Comparison of ENCODE assay signal across 9 cellular contexts in genomic region chr9:120919639-120920494, GRCh38. TPM values are rescaled to one million over a fixed set of nuclear protein-coding genes. Genes with fewer than 3 reads are reported as not detected.
A peak's percentile ranks its signal among the peaks of the same experiment; 100 is the strongest.
DNase-seq lines count a peak whose midpoint lies in the region; ATAC-seq, FAIRE-seq and TF ChIP-seq lines count a peak whose summit lies in the region.
"Had no signal": no experiment of that assay in that cellular context is flagged by ENCODE, and none has a peak within 500 bp of the region (broad histone marks: within the 10 kb centered on the region; RNA-seq: fewer than 3 reads in every experiment).

No MANE protein-coding gene starts in this region.

- TF ChIP-seq EP300 in stomach (IDR thresholded peaks at IDR 0.05) (no peak), SK-N-SH (IDR thresholded peaks at IDR 0.05; ENCODE audit: borderline replicate concordance in 1 of 2, low read depth in 1 of 2, low read length in 1 of 2) (no peak)

- H4K20me1 ChIP-seq in Loucy (ENCODE audit: insufficient read depth, low read length, poor library complexity, severe bottlenecking) (no peaks in the 10 kb centered on the region), SK-N-SH (ENCODE audit: insufficient read depth) (no peaks in the 10 kb centered on the region)

- H3K4me2 ChIP-seq in Loucy (ENCODE audit: low read depth, low read length, poor library complexity, severe bottlenecking) (peak overlapping the region; percentile 30), SK-N-SH (no peak overlapping the region)

- no peak for TF ChIP-seq CTCF in Loucy (conservative IDR thresholded peaks at IDR 0.05; ENCODE audit: low read length)
- TF ChIP-seq CTCF in kidney (IDR thresholded peaks at IDR 0.05; ENCODE audit: borderline replicate concordance, extremely low read depth, insufficient read depth): no peak
- no peak for TF ChIP-seq CTCF in stomach (IDR thresholded peaks at IDR 0.05)
- no peak for TF ChIP-seq CTCF in SK-N-SH (IDR thresholded peaks at IDR 0.05)

- CTCF ChIA-PET in SK-N-SH (lab: Yijun Ruan, JAX): interaction anchor here (0.6 to 1.0 kb wide), 7 partner anchors 9 to 400 kb away, joined by 3 to 6 read pairs (median 3); no protein-coding TSS in a partner anchor

- no peak for TF ChIP-seq RAD21 in SK-N-SH (IDR thresholded peaks at IDR 0.05; ENCODE audit: low read length)

- no peaks in the 10 kb centered on the region for H3K36me3 ChIP-seq in Loucy (ENCODE audit: insufficient read depth, low read length)
- no peaks in the 10 kb centered on the region for H3K36me3 ChIP-seq in kidney (ENCODE audit: control insufficient read depth in 1 of 2, insufficient read depth in 2 of 2, low read length in 2 of 2)
- H3K36me3 ChIP-seq in stomach: peaks cover 0 to 5% (median 2%) of the 10 kb centered on the region in 4 donors
- H3K36me3 ChIP-seq in SK-N-SH (replicated peaks in 1 of 2; ENCODE audit: control insufficient read depth in 1 of 2, insufficient read depth in 2 of 2, low read length in 1 of 2): no peaks in the 10 kb centered on the region

- peaks cover 95% of the 10 kb centered on the region for H3K36me3 Mint-ChIP-seq in activated naive CD8-positive, alpha-beta T cell treated with anti-CD3 and anti-CD28 coated beads for 36 hours

- H3K4me3 Mint-ChIP-seq in activated naive CD8-positive, alpha-beta T cell treated with anti-CD3 and anti-CD28 coated beads for 36 hours: peak overlapping the region; percentile 93

- WGBS in stomach, 5 donors: 82 to 89% (median 87%) methylated on average over 10 of the region's 10 CpGs
- WGBS in SK-N-SH (ENCODE audit: low lambda C conversion rate): 90% methylated on average over 7 of the region's 10 CpGs

- intact Hi-C loops in kidney (cut with DNase I): no loop called here
- intact Hi-C loops in stomach (cut with DNase I; ENCODE audit: low total_unique reads): loop anchor here (10.0 kb wide), 1 partner anchor 45 kb away; the partner anchor contains the start of gene PHF19

- DNase-seq in activated naive CD8-positive, alpha-beta T cell treated with anti-CD3 and anti-CD28 coated beads for 36 hours: no peak
- DNase-seq in kidney (no peak), stomach (no peak), AG20443 (ENCODE audit: low spot score) (no peak), SK-N-SH (no peak)
- DNase-seq: NCI-H2029 treated with DMSO at 0.1 percent for 48 hours had no signal

- FAIRE-seq in kidney (lab: Jason Lieb, UNC): no peak

- H3K9me3 ChIP-seq in Loucy (ENCODE audit: insufficient read depth, low read depth, low read length) (no peaks in the 10 kb centered on the region), kidney (ENCODE audit: control insufficient read depth in 1 of 2, low read length in 2 of 2) (no peaks in the 10 kb centered on the region), stomach (no peaks in the 10 kb centered on the region), SK-N-SH (no peaks in the 10 kb centered on the region)

- H3K9me2 ChIP-seq in Loucy (replicated peaks; ENCODE audit: low read depth, low read length) (no peaks in the 10 kb centered on the region), SK-N-SH (no peaks in the 10 kb centered on the region)

- peaks cover 3% of the 10 kb centered on the region for H3K9me3 Mint-ChIP-seq in activated naive CD8-positive, alpha-beta T cell treated with anti-CD3 and anti-CD28 coated beads for 36 hours

- H3K4me3 ChIP-seq in Loucy (ENCODE audit: low read length, poor library complexity, severe bottlenecking) (no peak overlapping the region), kidney (ENCODE audit: low read length in 2 of 2) (no peak overlapping the region), stomach (no peak overlapping the region), SK-N-SH (ENCODE audit: low read depth in 2 of 2, low read length in 1 of 2) (no peak overlapping the region)

- H3K27me3 ChIP-seq in Loucy (ENCODE audit: insufficient read depth, low read length, poor library complexity, severe bottlenecking) (no peaks in the 10 kb centered on the region), stomach (no peaks in the 10 kb centered on the region), SK-N-SH (ENCODE audit: insufficient read depth) (no peaks in the 10 kb centered on the region)

- H3K79me2 ChIP-seq in Loucy (ENCODE audit: insufficient read depth, low read length) (no peaks in the 10 kb centered on the region), SK-N-SH (ENCODE audit: insufficient read depth) (no peaks in the 10 kb centered on the region)

- peaks cover 82% of the 10 kb centered on the region for H3K4me1 Mint-ChIP-seq in activated naive CD8-positive, alpha-beta T cell treated with anti-CD3 and anti-CD28 coated beads for 36 hours

- H2AFZ ChIP-seq in Loucy (ENCODE audit: low read length) (0 out of 2 replicates have a peak overlapping the region, but pooled peaks have one; percentile 13), SK-N-SH (ENCODE audit: low read depth) (no peak overlapping the region)

- H3K27ac ChIP-seq in kidney (ENCODE audit: low read depth in 2 of 2, low read length in 2 of 2) (peak overlapping the region; percentile 10 to 27), stomach (peak overlapping the region in 4 of 5 donors; percentile 64 to 97 (median 92)), SK-N-SH (ENCODE audit: low read depth in 2 of 2, low read length in 1 of 2) (peak overlapping the region in 1 of 2 experiments; percentile 92; a peak in 2 of 4 replicates)
- H3K27ac ChIP-seq: epithelial cell of prostate had no signal

- no peaks in the 10 kb centered on the region for H3F3A ChIP-seq in Loucy (ENCODE audit: low read depth)
- peaks cover 5% of the 10 kb centered on the region for H3F3A ChIP-seq in SK-N-SH (replicated peaks; ENCODE audit: insufficient read depth)

- no peak for ATAC-seq in HG02870 (IDR thresholded peaks at IDR 0.05; ENCODE audit: unreplicated experiment)

- H3K4me1 ChIP-seq in Loucy (ENCODE audit: insufficient read depth, low read length, poor library complexity, severe bottlenecking): peaks cover 44% of the 10 kb centered on the region
- peaks cover 0 to 8% of the 10 kb centered on the region in 2 donors for H3K4me1 ChIP-seq in kidney (ENCODE audit: control insufficient read depth in 1 of 2, insufficient read depth in 1 of 2, low read depth in 1 of 2, low read length in 2 of 2)
- peaks cover 4 to 84% (median 46%) of the 10 kb centered on the region in 4 donors for H3K4me1 ChIP-seq in stomach
- H3K4me1 ChIP-seq in SK-N-SH (ENCODE audit: control insufficient read depth in 1 of 2, insufficient read depth in 2 of 2, low read depth in 1 of 2, low read length in 1 of 2): peaks cover 27 to 73% of the 10 kb centered on the region in 2 experiments

- peak overlapping the region; percentile 93 for H3K27ac Mint-ChIP-seq in activated naive CD8-positive, alpha-beta T cell treated with anti-CD3 and anti-CD28 coated beads for 36 hours

- no peaks in the 10 kb centered on the region for H3K27me3 Mint-ChIP-seq in activated naive CD8-positive, alpha-beta T cell treated with anti-CD3 and anti-CD28 coated beads for 36 hours

- no peak for TF ChIP-seq POLR2A in stomach (IDR thresholded peaks at IDR 0.05)

- POLR2A ChIA-PET in SK-N-SH (lab: Yijun Ruan, JAX): interaction anchor here (1.4 kb wide), 1 partner anchor 16 kb away, joined by 10 read pairs; no protein-coding TSS in a partner anchor

- peak overlapping the region; percentile 30 for H3K9ac ChIP-seq in Loucy (ENCODE audit: low read depth, low read length, poor library complexity, severe bottlenecking)
- no peak overlapping the region for H3K9ac ChIP-seq in kidney (ENCODE audit: low read length in 2 of 2)
- H3K9ac ChIP-seq in SK-N-SH: no peak overlapping the region

TF ChIP-seq in SK-N-SH, 30 proteins besides CTCF, POLR2A, EP300 and RAD21 (continues in another document):
- TF ChIP-seq MEF2A (IDR thresholded peaks at IDR 0.05; ENCODE audit: borderline replicate concordance, low read depth) (no peak), MAX (IDR thresholded peaks at IDR 0.05; ENCODE audit: low read depth) (no peak), GATA2 (CRISPR knock-in tag; IDR thresholded peaks at IDR 0.05) (no peak), FOXM1 (IDR thresholded peaks at IDR 0.05; ENCODE audit: low read depth) (no peak), NRF1 (IDR thresholded peaks at IDR 0.05; ENCODE audit: low read depth, low read length) (no peak), JUND (IDR thresholded peaks at IDR 0.05) (no peak), ELF1 (IDR thresholded peaks at IDR 0.05) (no peak), USF2 (IDR thresholded peaks at IDR 0.05; ENCODE audit: borderline replicate concordance, low read depth, low read length) (no peak)

RNA-seq across cellular contexts. Expression of gene TRAF1, which starts 6.7 kb away (rescaled TPM):
- 100 to 1,000 TPM; 169 to 170 TPM for total RNA-seq in activated naive CD8-positive, alpha-beta T cell treated with anti-CD3 and anti-CD28 coated beads for 36 hours
- total RNA-seq in kidney (10.9 TPM), stomach (10 to 100 TPM in 1 of 5 donors, 1 to 10 TPM in 3, under 1 TPM in 1; 0.58 to 10.3 (median 2.8) TPM)
- polyA plus RNA-seq in kidney (ENCODE audit: insufficient read depth, low read depth, low replicate concordance) (3.1 TPM), stomach (1 to 10 TPM; 2.3 to 6.8 (median 3.7) TPM), SK-N-SH (2012; rRNA removed) (1.2 and 1.5 TPM in 2 replicates)
- polyA plus RNA-seq in SK-N-SH (2012; cell fraction: cytosol; rRNA removed): 0.54 and 0.84 TPM in 2 replicates
- 3.0 and 3.6 TPM in 2 replicates for polyA plus RNA-seq in SK-N-SH (2012; cell fraction: nucleus; rRNA removed)

RNA-seq across cellular contexts. Expression of gene PHF19, which starts 42.9 kb away (rescaled TPM):
- 100 to 1,000 TPM; 216 to 226 TPM for total RNA-seq in activated naive CD8-positive, alpha-beta T cell treated with anti-CD3 and anti-CD28 coated beads for 36 hours
- total RNA-seq in kidney (17.4 TPM), stomach (100 to 1,000 TPM in 1 of 5 donors, 10 to 100 TPM in 4; 13.3 to 251 (median 26.8) TPM)
- polyA plus RNA-seq in kidney (ENCODE audit: insufficient read depth, low read depth, low replicate concordance) (6.9 TPM), stomach (10 to 100 TPM; 10.7 to 28.3 (median 27.6) TPM), SK-N-SH (2012; rRNA removed) (24.5 and 33.4 TPM in 2 replicates)
- polyA plus RNA-seq in SK-N-SH (2012; cell fraction: cytosol; rRNA removed): 18.0 and 25.0 TPM in 2 replicates
- 38.5 and 64.8 TPM in 2 replicates for polyA plus RNA-seq in SK-N-SH (2012; cell fraction: nucleus; rRNA removed)

Comparison
In these comparisons a context has a peak if more than half of its experiments do, and no peak if none do; other contexts are left out.
1. RNA of gene TRAF1, which starts 6.7 kb away (total RNA-seq): 169 to 170 TPM in activated naive CD8-positive, alpha-beta T cell treated with anti-CD3 and anti-CD28 coated beads for 36 hours; 10.9 TPM in kidney (single experiment) and 0.58 to 10.3 TPM in stomach; every median in the first group is over 10 times any median in the second.